Comparison of ENCODE assay signal across 2 cellular contexts in genomic region chr1:221012087-221012486, GRCh38.
TF ChIP-seq lines count a peak whose summit lies in the region.

No MANE protein-coding gene starts in this region.

TF ChIP-seq in GM23338, 12 proteins besides CTCF, POLR2A, EP300 and RAD21:
- TF ChIP-seq REST (IDR thresholded peaks at IDR 0.05; ENCODE audit: unreplicated experiment), result no peak
- TF ChIP-seq NANOG (IDR thresholded peaks at IDR 0.05; ENCODE audit: borderline replicate concordance), result no peak
- no peak for TF ChIP-seq ZNF462 (CRISPR knock-in tag; IDR thresholded peaks at IDR 0.05)
- no peak for TF ChIP-seq EZH2phosphoT487 (IDR thresholded peaks at IDR 0.05; ENCODE audit: unreplicated experiment)
- TF ChIP-seq ETS1 (IDR thresholded peaks at IDR 0.05), result no peak
- no peak for TF ChIP-seq JUNB (IDR thresholded peaks at IDR 0.05; ENCODE audit: unreplicated experiment)
- TF ChIP-seq POLR2AphosphoS5 (IDR thresholded peaks at IDR 0.05; ENCODE audit: low read depth), result no peak
- TF ChIP-seq ZNF114 (CRISPR knock-in tag; IDR thresholded peaks at IDR 0.05), result no peak
- no peak for TF ChIP-seq ZNF331 (CRISPR knock-in tag; IDR thresholded peaks at IDR 0.05; ENCODE audit: low read depth)
- TF ChIP-seq CREB1 (CRISPR knock-in tag; IDR thresholded peaks at IDR 0.05; ENCODE audit: low read depth), result no peak

TF ChIP-seq in H1, 55 proteins besides CTCF, POLR2A, EP300 and RAD21:
- TF ChIP-seq YY1 (IDR thresholded peaks at IDR 0.05; ENCODE audit: low read depth, low read length) (peak; percentile 87), CBX8 (IDR thresholded peaks at IDR 0.05; ENCODE audit: borderline replicate concordance, low read depth, low read length) (no peak)
TF ChIP-seq in H1: peak in this region for 1.
